ENCODE assay signal across 16 cellular contexts in the genomic region with DNA sequence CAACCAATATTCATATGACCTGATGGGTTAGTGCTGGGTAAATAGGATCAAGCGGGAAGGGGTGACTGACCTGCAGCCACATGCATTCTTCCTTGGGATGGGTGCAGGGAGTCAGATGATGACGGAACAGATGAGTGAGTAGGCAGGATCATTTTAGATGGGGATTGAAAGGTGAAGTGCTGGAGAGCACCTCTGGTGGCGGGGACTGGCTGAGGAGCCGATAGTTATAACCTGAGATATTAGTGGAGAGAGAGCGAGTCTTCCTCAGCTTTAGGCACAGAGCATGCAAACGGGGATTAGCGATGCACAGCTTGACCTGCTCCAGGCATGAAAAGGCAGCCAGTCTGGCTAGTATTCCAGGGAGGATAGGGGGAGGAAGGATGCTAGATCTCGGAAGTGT.
DNase-seq lines count a peak whose midpoint lies in the region; ATAC-seq, FAIRE-seq and TF ChIP-seq lines count a peak whose summit lies in the region.
"Had no signal": no experiment of that assay in that cellular context is flagged by ENCODE, and none has a peak within 500 bp of the region (broad histone marks: within the 10 kb centered on the region; RNA-seq: fewer than 3 reads in every experiment).

No MANE protein-coding gene starts in this region.

- H3K4me3 ChIP-seq in right atrium auricular region (no peak overlapping the region), endothelial cell of umbilical vein (replicated peaks in 1 of 3; ENCODE audit: insufficient read depth in 1 of 3, low read depth in 1 of 3, low read length in 3 of 3) (no peak overlapping the region)
- H3K4me3 ChIP-seq: MG63 had no signal

- no peaks in the 10 kb centered on the region for H3K36me3 ChIP-seq in right atrium auricular region
- H3K36me3 ChIP-seq in endothelial cell of umbilical vein (ENCODE audit: control insufficient read depth in 2 of 2, extremely low read depth in 1 of 2, insufficient read depth in 2 of 2, low read length in 2 of 2), result no peaks in the 10 kb centered on the region
- H3K36me3 ChIP-seq: MG63, thoracic aorta had no signal

- no peak overlapping the region for H3K27ac Mint-ChIP-seq in progenitor cell of endocrine pancreas
- H3K27ac Mint-ChIP-seq in glutamatergic neuron (ENCODE audit: unreplicated experiment), result no peak overlapping the region
- H3K27ac Mint-ChIP-seq: activated CD4-positive, alpha-beta T cell treated with anti-CD3 and anti-CD28 coated beads, Interleukin-2, amount 10 ng/mL, durations not matched to agents 7 days and 5 days had no signal

- peaks cover 87% of the 10 kb centered on the region for H3K79me2 ChIP-seq in endothelial cell of umbilical vein (ENCODE audit: control insufficient read depth, insufficient read depth, low read length)

- H3K9me1 ChIP-seq in endothelial cell of umbilical vein (replicated peaks; ENCODE audit: control insufficient read depth, extremely low read depth, insufficient read depth, low read length), result no peaks in the 10 kb centered on the region

- POLR2A ChIA-PET in endothelial cell of umbilical vein (lab: Charles Lee), result interaction anchor here (2.4 kb wide), 1 partner anchor 27 kb away, joined by 10 read pairs; no protein-coding TSS in a partner anchor

- H3K27me3 Mint-ChIP-seq in progenitor cell of endocrine pancreas (no peaks in the 10 kb centered on the region), glutamatergic neuron (ENCODE audit: unreplicated experiment) (peaks cover 6% of the 10 kb centered on the region)
- H3K27me3 Mint-ChIP-seq: activated CD4-positive, alpha-beta T cell treated with anti-CD3 and anti-CD28 coated beads, Interleukin-2, amount 10 ng/mL, durations not matched to agents 7 days and 5 days had no signal

- no peak overlapping the region for H3K9ac ChIP-seq in endothelial cell of umbilical vein (replicated peaks; ENCODE audit: extremely low read depth, insufficient read depth, low read length)

- H3K27ac ChIP-seq in right atrium auricular region (peak overlapping the region; percentile 78 to 91), endothelial cell of umbilical vein (ENCODE audit: insufficient read depth, low read depth, low read length) (no peak overlapping the region)
- H3K27ac ChIP-seq: HL-60 had no signal

- H3K4me1 ChIP-seq in right atrium auricular region (peaks cover 0 to 100% of the 10 kb centered on the region in 2 donors), endothelial cell of umbilical vein (ENCODE audit: control insufficient read depth, extremely low read depth, insufficient read depth, low read length) (peaks cover 70% of the 10 kb centered on the region)

- FAIRE-seq in endothelial cell of umbilical vein (lab: Jason Lieb, UNC), result no peak

- no peaks in the 10 kb centered on the region for H3K36me3 Mint-ChIP-seq in progenitor cell of endocrine pancreas (ENCODE audit: insufficient read depth)
- no peaks in the 10 kb centered on the region for H3K36me3 Mint-ChIP-seq in glutamatergic neuron (ENCODE audit: unreplicated experiment)

- no TSS peak for BruUV-seq in endothelial cell of umbilical vein (replicated peaks; lab: Mats Ljungman, UMichigan)

- H3K9me3 ChIP-seq in right atrium auricular region (no peaks in the 10 kb centered on the region), endothelial cell of umbilical vein (replicated peaks; ENCODE audit: control insufficient read depth, insufficient read depth, low read length) (no peaks in the 10 kb centered on the region)
- H3K9me3 ChIP-seq: MG63, thoracic aorta had no signal

- H3K4me2 ChIP-seq in endothelial cell of umbilical vein (ENCODE audit: insufficient read depth, low read length), result peak overlapping the region; percentile 75

- DNase-seq in right atrium auricular region (ENCODE audit: low spot score), result no peak
- no peak for DNase-seq in Right ventricle myocardium superior
- peak; percentile 39 for DNase-seq in endothelial cell of umbilical vein (ENCODE audit: low read depth, low spot score)
- no peak for DNase-seq in progenitor cell of endocrine pancreas (ENCODE audit: low spot score, unreplicated experiment)
- no peak for DNase-seq in NCI-H2107 treated with DMSO at 0.1 percent for 48 hours (lab: John Stamatoyannopoulos, UW; ENCODE audit: unreplicated experiment)
- no peak for DNase-seq in glutamatergic neuron
- DNase-seq in NCI-H1694 treated with DMSO at 0.1 percent for 48 hours (lab: John Stamatoyannopoulos, UW), result no peak
- DNase-seq: activated CD4-positive, alpha-beta T cell treated with anti-CD3 and anti-CD28 coated beads, Interleukin-2, amount 10 ng/mL, durations not matched to agents 7 days and 5 days; activated T-cell treated with anti-CD3 and anti-CD28 coated beads, Interleukin-2, amount 50 U/mL, for 72 hours; effector memory CD4-positive, alpha-beta T cell; hippocampal formation; MG63; NCI-H2171 had no signal

- no peak overlapping the region for H2AFZ ChIP-seq in endothelial cell of umbilical vein (ENCODE audit: low read depth, low read length)

- H3K4me1 Mint-ChIP-seq in progenitor cell of endocrine pancreas (ENCODE audit: low read depth) (peaks cover 40% of the 10 kb centered on the region), glutamatergic neuron (ENCODE audit: low read depth, unreplicated experiment) (peaks cover 43% of the 10 kb centered on the region)

- dilution Hi-C loops in endothelial cell of umbilical vein (cut with MboI; ENCODE audit: extremely low pct_ligation_motif_present, low sequenced_read_pairs), result no loop called here

- no peaks in the 10 kb centered on the region for H4K20me1 ChIP-seq in endothelial cell of umbilical vein (replicated peaks; ENCODE audit: control insufficient read depth, extremely low read depth, insufficient read depth, low read length)

- TF ChIP-seq POLR2A in endothelial cell of umbilical vein (IDR thresholded peaks at IDR 0.05; ENCODE audit: low read depth, low read length), result no peak

- no peaks in the 10 kb centered on the region for H3K27me3 ChIP-seq in right atrium auricular region
- H3K27me3 ChIP-seq in endothelial cell of umbilical vein (ENCODE audit: control insufficient read depth in 2 of 2, insufficient read depth in 2 of 2, low read length in 2 of 2), result no peaks in the 10 kb centered on the region
- H3K27me3 ChIP-seq: MG63 had no signal

- TF ChIP-seq CTCF in right atrium auricular region (IDR thresholded peaks at IDR 0.05) (no peak), endothelial cell of umbilical vein (IDR thresholded peaks at IDR 0.05; ENCODE audit: extremely low read depth in 1 of 2, insufficient read depth in 1 of 2, low read depth in 1 of 2, low read length in 2 of 2) (peak; percentile 9 to 16), progenitor cell of endocrine pancreas (IDR thresholded peaks at IDR 0.05; ENCODE audit: unreplicated experiment) (peak; percentile 21), glutamatergic neuron (IDR thresholded peaks at IDR 0.05; ENCODE audit: partially characterized antibody, unreplicated experiment) (no peak)

- H3K4me3 Mint-ChIP-seq in progenitor cell of endocrine pancreas (ENCODE audit: low read depth) (no peak overlapping the region), glutamatergic neuron (ENCODE audit: unreplicated experiment) (no peak overlapping the region)
- H3K4me3 Mint-ChIP-seq: activated CD4-positive, alpha-beta T cell treated with anti-CD3 and anti-CD28 coated beads, Interleukin-2, amount 10 ng/mL, durations not matched to agents 7 days and 5 days had no signal

- intact Hi-C loops in Right ventricle myocardium superior (cut with DNase I) (no loop called here), endothelial cell of umbilical vein (cut with micrococcal nuclease) (loop anchor here (1.0 kb wide), 2 partner anchors 10 to 23 kb away; no protein-coding TSS in a partner anchor)

- CTCF ChIA-PET in endothelial cell of umbilical vein (lab: Charles Lee), result interaction anchor here (1.2 to 3.8 kb wide), 3 partner anchors 22 to 98 kb away, joined by 3 to 15 read pairs (median 7); no protein-coding TSS in a partner anchor

- ATAC-seq in Right ventricle myocardium superior (ENCODE audit: poor library complexity) (no peak), HG02840 (IDR thresholded peaks at IDR 0.05; ENCODE audit: low FRiP score, unreplicated experiment) (no peak)

- H3K9me3 Mint-ChIP-seq in progenitor cell of endocrine pancreas (ENCODE audit: low read depth), result no peaks in the 10 kb centered on the region
- peaks cover 4% of the 10 kb centered on the region for H3K9me3 Mint-ChIP-seq in glutamatergic neuron (ENCODE audit: unreplicated experiment)
- H3K9me3 Mint-ChIP-seq: activated CD4-positive, alpha-beta T cell treated with anti-CD3 and anti-CD28 coated beads, Interleukin-2, amount 10 ng/mL, durations not matched to agents 7 days and 5 days; activated T-cell treated with anti-CD3 and anti-CD28 coated beads, Interleukin-2, amount 50 U/mL, for 72 hours had no signal

TF ChIP-seq in endothelial cell of umbilical vein, 7 proteins besides CTCF, POLR2A, EP300 and RAD21:
- TF ChIP-seq EZH2 (IDR thresholded peaks at IDR 0.05; ENCODE audit: borderline replicate concordance, low read depth, low read length, severe bottlenecking), result no peak
- TF ChIP-seq, protein P1, sequence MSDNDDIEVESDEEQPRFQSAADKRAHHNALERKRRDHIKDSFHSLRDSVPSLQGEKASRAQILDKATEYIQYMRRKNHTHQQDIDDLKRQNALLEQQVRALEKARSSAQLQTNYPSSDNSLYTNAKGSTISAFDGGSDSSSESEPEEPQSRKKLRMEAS (IDR thresholded peaks at IDR 0.05; ENCODE audit: insufficient read depth, insufficient read length), result no peak
- TF ChIP-seq GATA2 (IDR thresholded peaks at IDR 0.05; ENCODE audit: insufficient read depth, insufficient read length, low read depth, low read length), result no peak
- TF ChIP-seq JUN (IDR thresholded peaks at IDR 0.05; ENCODE audit: borderline replicate concordance, insufficient read depth, insufficient read length, low read depth), result no peak
- TF ChIP-seq FOS (IDR thresholded peaks at IDR 0.05; ENCODE audit: borderline replicate concordance, insufficient read depth, low read length), result no peak
- no peak for TF ChIP-seq POLR2AphosphoS5 (IDR thresholded peaks at IDR 0.05; ENCODE audit: insufficient read depth, low read depth, low read length)
- TF ChIP-seq MYC (IDR thresholded peaks at IDR 0.05; ENCODE audit: low read depth, low read length), result no peak

Comparison
In these comparisons a context has a peak if more than half of its experiments do, and no peak if none do; other contexts are left out.
1. CTCF ChIP-seq: peak in endothelial cell of umbilical vein (2 of 2) and progenitor cell of endocrine pancreas (single experiment); none in right atrium auricular region (0 of 2) and glutamatergic neuron (single experiment).